34 cellular contexts compared by ENCODE assay signal in genomic region chr3:101228441-101228840, GRCh38.
"Had no signal": no experiment of that assay in that cellular context is flagged by ENCODE, and none has a peak within 500 bp of the region (broad histone marks: within the 10 kb centered on the region; RNA-seq: fewer than 3 reads in every experiment).

No MANE protein-coding gene starts in this region.

- H3K4me1 ChIP-seq: ascending aorta, Peyer's patch, SJSA1 had no signal

- ATAC-seq: activated CD8-positive, alpha-beta T cell treated with anti-CD3 and anti-CD28 coated beads for 36 hours; activated T-cell treated with anti-CD3 and anti-CD28 coated beads, Interleukin-2, amount 50 U/mL, for 72 hours; activated T-helper 17 cell treated with anti-CD3 and anti-CD28 coated beads, Interleukin-2, amount 50 U/mL, for 72 hours; PC-3 had no signal

- H3K27ac ChIP-seq: ascending aorta, KMS-11, Peyer's patch, SJSA1 had no signal

- H3K9me3 Mint-ChIP-seq: activated CD4-positive, alpha-beta T cell treated with anti-CD3 and anti-CD28 coated beads, Interleukin-2, amount 10 ng/mL, durations not matched to agents 24 days and 14 days; activated CD8-positive, alpha-beta T cell treated with anti-CD3 and anti-CD28 coated beads for 36 hours; activated naive CD8-positive, alpha-beta T cell treated with anti-CD3 and anti-CD28 coated beads, Interleukin-2, amount 10 ng/mL, durations not matched to agents 7 days and 5 days; activated T-cell treated with anti-CD3 and anti-CD28 coated beads, Interleukin-2, amount 50 U/mL, for 72 hours; activated T-helper 17 cell treated with anti-CD3 and anti-CD28 coated beads, Interleukin-2, amount 50 U/mL, for 72 hours; T-helper 1 cell treated with Interleukin-12 subunit alpha and Interleukin-12 subunit beta and Interleukin-4 antibody, amounts not matched to agents 30 μg/mL and 1 μg/mL, for 36 hours; T-helper 2 cell treated with Interferon-gamma antibody and Interleukin-4, amounts not matched to agents 5 μg/mL and 100 μg/mL, for 36 hours had no signal

- H3K27me3 ChIP-seq: ascending aorta, Peyer's patch, SJSA1 had no signal

- H3K4me2 ChIP-seq: KMS-11, SK-N-SH had no signal

- H3K9ac ChIP-seq: KMS-11, SK-N-SH had no signal

- H3K4me3 Mint-ChIP-seq: activated CD4-positive, alpha-beta T cell treated with anti-CD3 and anti-CD28 coated beads, Interleukin-2, amount 10 ng/mL, durations not matched to agents 24 days and 14 days; activated CD8-positive, alpha-beta T cell treated with anti-CD3 and anti-CD28 coated beads for 36 hours; activated naive CD8-positive, alpha-beta T cell treated with anti-CD3 and anti-CD28 coated beads, Interleukin-2, amount 10 ng/mL, durations not matched to agents 7 days and 5 days; activated T-cell treated with anti-CD3 and anti-CD28 coated beads, Interleukin-2, amount 50 U/mL, for 72 hours; activated T-helper 17 cell treated with anti-CD3 and anti-CD28 coated beads, Interleukin-2, amount 50 U/mL, for 72 hours; T-helper 1 cell treated with Interleukin-12 subunit alpha and Interleukin-12 subunit beta and Interleukin-4 antibody, amounts not matched to agents 30 μg/mL and 1 μg/mL, for 36 hours; T-helper 2 cell treated with Interferon-gamma antibody and Interleukin-4, amounts not matched to agents 5 μg/mL and 100 μg/mL, for 36 hours had no signal

- H3K27ac Mint-ChIP-seq: activated CD4-positive, alpha-beta T cell treated with anti-CD3 and anti-CD28 coated beads, Interleukin-2, amount 10 ng/mL, durations not matched to agents 24 days and 14 days; activated CD8-positive, alpha-beta T cell treated with anti-CD3 and anti-CD28 coated beads for 36 hours; activated naive CD8-positive, alpha-beta T cell treated with anti-CD3 and anti-CD28 coated beads, Interleukin-2, amount 10 ng/mL, durations not matched to agents 7 days and 5 days; activated T-cell treated with anti-CD3 and anti-CD28 coated beads, Interleukin-2, amount 50 U/mL, for 72 hours; activated T-helper 17 cell treated with anti-CD3 and anti-CD28 coated beads, Interleukin-2, amount 50 U/mL, for 72 hours; T-helper 1 cell treated with Interleukin-12 subunit alpha and Interleukin-12 subunit beta and Interleukin-4 antibody, amounts not matched to agents 30 μg/mL and 1 μg/mL, for 36 hours; T-helper 2 cell treated with Interferon-gamma antibody and Interleukin-4, amounts not matched to agents 5 μg/mL and 100 μg/mL, for 36 hours had no signal

- H3K4me3 ChIP-seq: ascending aorta, Peyer's patch, SJSA1 had no signal

- H3K36me3 ChIP-seq: ascending aorta, Peyer's patch, SJSA1 had no signal

- H3K4me1 Mint-ChIP-seq: activated CD4-positive, alpha-beta T cell treated with anti-CD3 and anti-CD28 coated beads, Interleukin-2, amount 10 ng/mL, durations not matched to agents 24 days and 14 days; activated naive CD8-positive, alpha-beta T cell treated with anti-CD3 and anti-CD28 coated beads, Interleukin-2, amount 10 ng/mL, durations not matched to agents 7 days and 5 days; activated T-helper 17 cell treated with anti-CD3 and anti-CD28 coated beads, Interleukin-2, amount 50 U/mL, for 72 hours had no signal

- FAIRE-seq: TTC549 had no signal

- DNase-seq: activated CD4-positive, alpha-beta T cell treated with anti-CD3 and anti-CD28 coated beads, Interleukin-2, amount 10 ng/mL, durations not matched to agents 24 days and 14 days; activated CD4-positive, alpha-beta T cell treated with anti-CD3 and anti-CD28 coated beads, Interleukin-2, amount 50 U/mL, for 4 hours; activated CD8-positive, alpha-beta T cell treated with anti-CD3 and anti-CD28 coated beads for 36 hours; activated effector memory CD4-positive, alpha-beta T cell treated with anti-CD3 and anti-CD28 coated beads, Interleukin-2, amount 50 U/mL, for 16 hours; activated naive CD4-positive, alpha-beta T cell; activated naive CD4-positive, alpha-beta T cell treated with anti-CD3 and anti-CD28 coated beads, Interleukin-2, amount 50 U/mL, for 16 hours; activated naive CD8-positive, alpha-beta T cell treated with anti-CD3 and anti-CD28 coated beads, Interleukin-2, amount 10 ng/mL, durations not matched to agents 7 days and 5 days; activated T-cell treated with anti-CD3 and anti-CD28 coated beads, Interleukin-2, amount 50 U/mL, for 1 hour; activated T-cell treated with anti-CD3 and anti-CD28 coated beads, Interleukin-2, amount 50 U/mL, for 72 hours; amygdala; caudate nucleus; NCI-H1092 treated with DMSO at 0.1 percent for 48 hours; NCI-H1417; NCI-H146; NCI-H187; NCI-H2029 treated with DMSO at 0.1 percent for 48 hours; NCI-H2107; NCI-H2171; NCI-H2227 treated with DMSO at 0.1 percent for 48 hours; NCI-H446; NCI-H510A treated with DMSO at 0.1 percent for 48 hours; NCI-H69; PC-3; Peyer's patch; RPMI8226; SHP77 treated with DMSO at 0.1 percent for 48 hours; SK-N-SH had no signal

- H3K27me3 Mint-ChIP-seq: activated CD4-positive, alpha-beta T cell treated with anti-CD3 and anti-CD28 coated beads, Interleukin-2, amount 10 ng/mL, durations not matched to agents 24 days and 14 days; activated CD8-positive, alpha-beta T cell treated with anti-CD3 and anti-CD28 coated beads for 36 hours; activated naive CD8-positive, alpha-beta T cell treated with anti-CD3 and anti-CD28 coated beads, Interleukin-2, amount 10 ng/mL, durations not matched to agents 7 days and 5 days; activated T-helper 17 cell treated with anti-CD3 and anti-CD28 coated beads, Interleukin-2, amount 50 U/mL, for 72 hours had no signal

- H3K9me3 ChIP-seq: ascending aorta, Peyer's patch, SJSA1, SK-N-SH had no signal
